Comparison of ENCODE assay signal across 10 cellular contexts in the genomic region with DNA sequence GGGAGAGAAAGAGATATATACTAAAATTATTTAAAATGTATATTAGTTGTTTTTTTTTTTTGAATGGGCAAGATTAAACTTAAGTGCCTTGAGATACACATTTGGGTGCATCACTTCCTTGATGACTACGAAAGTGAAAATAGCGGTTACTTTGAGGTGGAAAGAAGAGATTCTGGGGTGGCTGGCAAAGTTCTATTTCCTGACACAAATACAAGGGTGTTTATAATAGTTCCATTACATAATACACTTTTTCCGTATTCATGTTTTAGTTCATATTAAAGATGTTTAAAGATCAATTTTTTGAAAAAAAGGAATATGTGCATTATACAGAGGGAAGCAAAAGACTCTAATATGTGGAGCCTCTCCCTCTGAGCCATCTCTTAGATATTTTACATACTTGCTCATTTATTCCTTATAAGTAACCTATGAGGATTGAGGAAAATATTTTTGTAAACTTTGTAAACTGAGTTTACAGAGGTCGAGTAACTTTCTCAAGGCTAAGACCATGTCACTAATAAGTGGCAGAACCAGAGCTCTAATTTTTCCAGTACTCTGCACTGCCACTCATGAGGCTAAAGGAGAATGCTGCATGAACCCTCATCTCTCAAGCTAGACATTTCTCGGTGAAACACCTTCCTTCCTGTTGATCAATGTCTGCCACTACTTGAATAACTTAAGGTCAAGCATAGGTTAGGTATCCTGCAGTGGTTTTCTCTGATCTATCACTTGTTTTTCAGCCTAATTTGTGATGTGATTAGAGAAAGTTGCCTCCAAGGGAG. TPM values are rescaled to one million over a fixed set of nuclear protein-coding genes. Genes with fewer than 3 reads are reported as not detected.
A peak's percentile ranks its signal among the peaks of the same experiment; 100 is the strongest.
DNase-seq lines count a peak whose midpoint lies in the region; ATAC-seq, FAIRE-seq and TF ChIP-seq lines count a peak whose summit lies in the region.
"Had no signal": no experiment of that assay in that cellular context is flagged by ENCODE, and none has a peak within 500 bp of the region (broad histone marks: within the 10 kb centered on the region; RNA-seq: fewer than 3 reads in every experiment).

No MANE protein-coding gene starts in this region.

- peaks cover 3% of the 10 kb centered on the region for H3K27me3 Mint-ChIP-seq in activated CD8-positive, alpha-beta memory T cell treated with anti-CD3 and anti-CD28 coated beads, Interleukin-2, amount 10 ng/mL, durations not matched to agents 7 days and 5 days
- H3K27me3 Mint-ChIP-seq: dendritic cell treated with granulocyte-macrophage colony-stimulating factor and Interleukin-4, amounts not matched to agents 40 ng/mL and 50 ng/mL, for 4 days had no signal

- H3K4me3 Mint-ChIP-seq in activated CD8-positive, alpha-beta memory T cell treated with anti-CD3 and anti-CD28 coated beads, Interleukin-2, amount 10 ng/mL, durations not matched to agents 7 days and 5 days: no peak overlapping the region
- H3K4me3 Mint-ChIP-seq: dendritic cell treated with granulocyte-macrophage colony-stimulating factor and Interleukin-4, amounts not matched to agents 40 ng/mL and 50 ng/mL, for 4 days had no signal

- no peaks in the 10 kb centered on the region for H3K79me2 ChIP-seq in OCI-LY7 (ENCODE audit: insufficient read depth, low read depth, low read length)

- H3K4me2 ChIP-seq in OCI-LY7 (ENCODE audit: low read length): peak overlapping the region; percentile 81

- peak overlapping the region; percentile 73 for H3K27ac Mint-ChIP-seq in activated CD8-positive, alpha-beta memory T cell treated with anti-CD3 and anti-CD28 coated beads, Interleukin-2, amount 10 ng/mL, durations not matched to agents 7 days and 5 days
- H3K27ac Mint-ChIP-seq: dendritic cell treated with granulocyte-macrophage colony-stimulating factor and Interleukin-4, amounts not matched to agents 40 ng/mL and 50 ng/mL, for 4 days had no signal

- intact Hi-C loops in OCI-LY7 (cut with micrococcal nuclease; ENCODE audit: unreplicated experiment): loop anchor here (2.0 kb wide), 1 partner anchor 33 kb away; no protein-coding TSS in a partner anchor
- intact Hi-C loops in kidney (cut with DNase I): no loop called here

- H3K36me3 ChIP-seq in OCI-LY7 (ENCODE audit: insufficient read depth, low read length) (peaks cover 23% of the 10 kb centered on the region), kidney (ENCODE audit: control insufficient read depth in 1 of 2, insufficient read depth in 2 of 2, low read length in 2 of 2) (no peaks in the 10 kb centered on the region)

- H3K4me3 ChIP-seq in OCI-LY7 (ENCODE audit: low read depth, low read length, poor library complexity, severe bottlenecking) (peak overlapping the region; percentile 54), kidney (ENCODE audit: low read length in 2 of 2) (no peak overlapping the region)

- FAIRE-seq in kidney (lab: Jason Lieb, UNC): no peak

- CTCF ChIA-PET in activated CD8-positive, alpha-beta memory T cell treated with anti-CD3 and anti-CD28 coated beads, Interleukin-2, amount 10 ng/mL, durations not matched to agents 7 days and 5 days (lab: Charles Lee): interaction anchor here (1.1 to 1.6 kb wide), 2 partner anchors 22 to 33 kb away, joined by 3 read pairs; no protein-coding TSS in a partner anchor
- CTCF ChIA-PET in OCI-LY7 (lab: Charles Lee; ENCODE audit: unreplicated experiment): interaction anchor here (0.5 to 1.0 kb wide), 2 partner anchors 53 to 746 kb away, joined by 3 to 4 read pairs; no protein-coding TSS in a partner anchor

- POLR2A ChIA-PET in OCI-LY7 (lab: Charles Lee): interaction anchor here (0.7 to 8.4 kb wide), 18 partner anchors 10 to 197 kb away, joined by 3 to 83 read pairs (median 8); a partner anchor contains a TSS

- H3K4me1 ChIP-seq in OCI-LY7 (ENCODE audit: insufficient read depth, low read length, poor library complexity, severe bottlenecking): peaks cover 66% of the 10 kb centered on the region
- H3K4me1 ChIP-seq in kidney (ENCODE audit: control insufficient read depth in 1 of 2, insufficient read depth in 1 of 2, low read depth in 1 of 2, low read length in 2 of 2): no peaks in the 10 kb centered on the region

- H3K36me3 Mint-ChIP-seq in activated CD8-positive, alpha-beta memory T cell treated with anti-CD3 and anti-CD28 coated beads, Interleukin-2, amount 10 ng/mL, durations not matched to agents 7 days and 5 days: peaks cover 21% of the 10 kb centered on the region

- H3K4me1 Mint-ChIP-seq in activated CD8-positive, alpha-beta memory T cell treated with anti-CD3 and anti-CD28 coated beads, Interleukin-2, amount 10 ng/mL, durations not matched to agents 7 days and 5 days: peaks cover 43% of the 10 kb centered on the region

- BruUV-seq in OCI-LY7 (replicated peaks; lab: Mats Ljungman, UMichigan): no TSS peak

- H3K9me2 ChIP-seq in OCI-LY7 (ENCODE audit: insufficient read depth, low read length): no peaks in the 10 kb centered on the region

- peaks cover 40% of the 10 kb centered on the region; the same call in 1 of the 2 replicates for H3K9me3 ChIP-seq in OCI-LY7 (ENCODE audit: low read length)
- no peaks in the 10 kb centered on the region for H3K9me3 ChIP-seq in kidney (ENCODE audit: control insufficient read depth in 1 of 2, low read length in 2 of 2)

- H4K20me1 ChIP-seq in OCI-LY7 (ENCODE audit: insufficient read depth, low read length): no peaks in the 10 kb centered on the region

- H2AFZ ChIP-seq in OCI-LY7 (ENCODE audit: low read length): peak overlapping the region; percentile 70

- no peak overlapping the region for H3K9ac ChIP-seq in kidney (ENCODE audit: low read length in 2 of 2)

- peaks cover 3% of the 10 kb centered on the region for H3K9me3 Mint-ChIP-seq in activated CD8-positive, alpha-beta memory T cell treated with anti-CD3 and anti-CD28 coated beads, Interleukin-2, amount 10 ng/mL, durations not matched to agents 7 days and 5 days (ENCODE audit: low read depth)

- TF ChIP-seq CTCF in OCI-LY7 (conservative IDR thresholded peaks at IDR 0.05; ENCODE audit: low read length): no peak
- TF ChIP-seq CTCF in kidney (IDR thresholded peaks at IDR 0.05; ENCODE audit: borderline replicate concordance, extremely low read depth, insufficient read depth): no peak

- H3K27ac ChIP-seq in OCI-LY7 (ENCODE audit: low read depth, low read length, poor library complexity, severe bottlenecking): peak overlapping the region; percentile 89
- no peak overlapping the region for H3K27ac ChIP-seq in kidney (ENCODE audit: low read depth in 2 of 2, low read length in 2 of 2)
- H3K27ac ChIP-seq: C4-2B had no signal

- peak; percentile 84 for ATAC-seq in activated CD8-positive, alpha-beta memory T cell treated with anti-CD3 and anti-CD28 coated beads, Interleukin-2, amount 10 ng/mL, durations not matched to agents 7 days and 5 days
- peak; percentile 93 for ATAC-seq in HG02678 (IDR thresholded peaks at IDR 0.05; ENCODE audit: unreplicated experiment)

- peak; percentile 74 for DNase-seq in activated CD8-positive, alpha-beta memory T cell treated with anti-CD3 and anti-CD28 coated beads, Interleukin-2, amount 10 ng/mL, durations not matched to agents 7 days and 5 days
- no peak for DNase-seq in activated CD8-positive, alpha-beta memory T cell treated with anti-CD3 and anti-CD28 coated beads, Interleukin-2, amount 50 U/mL, for 4 hours
- DNase-seq in OCI-LY7 (ENCODE audit: low spot score) (peak; percentile 81), NCI-H2196 (lab: John Stamatoyannopoulos, UW; ENCODE audit: unreplicated experiment) (no peak), kidney (no peak), RKO (ENCODE audit: low spot score) (no peak)
- DNase-seq in stimulated activated CD8-positive, alpha-beta memory T cell treated with anti-CD3 and anti-CD28 coated beads, Interleukin-7, amount 100 ng/mL, for 4 hours (ENCODE audit: low read depth in 2 of 2): peak; percentile 14 to 40

RNA-seq across cellular contexts. Expression of a gene that starts 58.7 kb away (rescaled TPM):
- total RNA-seq in activated CD8-positive, alpha-beta memory T cell treated with anti-CD3 and anti-CD28 coated beads, Interleukin-2, amount 10 ng/mL, durations not matched to agents 7 days and 5 days: 10 to 100 TPM; 12.0 to 16.2 TPM
- total RNA-seq in OCI-LY7 (2014; rRNA removed; shearing (Covaris generic)): 14.6 and 16.7 TPM in 2 replicates
- total RNA-seq in OCI-LY7 (2022) (23.1 and 30.9 TPM in 2 replicates), kidney (1.4 TPM)
- 0.19 TPM for polyA plus RNA-seq in kidney (ENCODE audit: insufficient read depth, low read depth, low replicate concordance)

RNA-seq across cellular contexts. Expression of a gene that starts 60.0 kb away (rescaled TPM):
- 10 to 100 TPM; 17.3 to 21.8 TPM for total RNA-seq in activated CD8-positive, alpha-beta memory T cell treated with anti-CD3 and anti-CD28 coated beads, Interleukin-2, amount 10 ng/mL, durations not matched to agents 7 days and 5 days
- total RNA-seq in OCI-LY7 (2014; rRNA removed; shearing (Covaris generic)): 6.5 and 11.0 TPM in 2 replicates
- total RNA-seq in OCI-LY7 (2022) (17.4 and 18.3 TPM in 2 replicates), kidney (115 TPM)
- 202 TPM for polyA plus RNA-seq in kidney (ENCODE audit: insufficient read depth, low read depth, low replicate concordance)

Comparison
In these comparisons a context has a peak if more than half of its experiments do, and no peak if none do; other contexts are left out.
1. DNase-seq: peak in activated CD8-positive, alpha-beta memory T cell treated with anti-CD3 and anti-CD28 coated beads, Interleukin-2, amount 10 ng/mL, durations not matched to agents 7 days and 5 days (single experiment), OCI-LY7 (single experiment) and stimulated activated CD8-positive, alpha-beta memory T cell treated with anti-CD3 and anti-CD28 coated beads, Interleukin-7, amount 100 ng/mL, for 4 hours (2 of 2); none in activated CD8-positive, alpha-beta memory T cell treated with anti-CD3 and anti-CD28 coated beads, Interleukin-2, amount 50 U/mL, for 4 hours (single experiment), NCI-H2196 (single experiment), kidney (single experiment) and RKO (single experiment).